Comparison of ENCODE assay signal across 30 cellular contexts in the genomic region with DNA sequence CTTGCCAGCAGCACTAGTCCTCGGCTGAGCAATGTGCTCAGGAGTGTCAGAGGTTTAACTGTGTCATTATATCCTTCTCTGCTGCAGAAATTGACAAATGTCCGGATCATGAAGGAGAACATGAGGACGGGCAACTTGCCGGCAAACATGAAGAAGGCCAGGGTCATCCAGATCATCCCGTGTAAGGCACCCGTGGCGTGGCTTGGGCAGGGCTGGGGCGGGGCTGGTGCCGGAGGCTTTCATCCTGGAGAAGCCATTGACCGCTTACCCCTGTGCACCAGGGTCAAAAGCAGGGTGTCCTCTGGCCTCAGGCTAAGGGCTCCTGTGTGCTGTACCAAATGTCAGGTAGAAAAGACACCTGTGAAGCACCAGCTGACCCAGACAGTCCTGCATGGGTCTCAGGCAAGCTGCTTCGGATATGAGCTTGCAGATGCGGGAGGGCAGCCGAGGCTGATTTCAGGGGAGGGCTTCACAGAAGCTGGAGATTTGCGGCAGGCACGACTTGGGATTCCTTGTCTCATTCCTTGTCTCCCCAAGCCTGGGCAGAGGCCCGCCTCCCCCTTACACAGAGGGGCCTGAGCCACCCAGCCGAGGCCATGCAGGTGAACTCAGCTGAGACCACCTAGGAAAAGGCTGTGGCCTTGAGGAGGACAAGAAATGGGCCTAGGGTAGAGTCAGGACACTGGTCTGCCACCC. TPM values are rescaled to one million over a fixed set of nuclear protein-coding genes. Genes with fewer than 3 reads are reported as not detected.
DNase-seq lines count a peak whose midpoint lies in the region; ATAC-seq and TF ChIP-seq lines count a peak whose summit lies in the region.
"Had no signal": no experiment of that assay in that cellular context is flagged by ENCODE, and none has a peak within 500 bp of the region (broad histone marks: within the 10 kb centered on the region; RNA-seq: fewer than 3 reads in every experiment).

No MANE protein-coding gene starts in this region.

- H3K9me2 ChIP-seq in hepatocyte (replicated peaks; ENCODE audit: insufficient read depth): no peaks in the 10 kb centered on the region
- H3K9me2 ChIP-seq: SK-N-SH had no signal

- H3K27me3 Mint-ChIP-seq in natural killer cell (ENCODE audit: low read depth in 2 of 2): no peaks in the 10 kb centered on the region
- H3K27me3 Mint-ChIP-seq in natural killer cell treated with Interleukin-12 subunit alpha and Interleukin-12 subunit beta and Interleukin-15 and Interleukin-18, amount 100 ng/mL, for 72 hours: no peaks in the 10 kb centered on the region
- no peaks in the 10 kb centered on the region for H3K27me3 Mint-ChIP-seq in chondrocyte (ENCODE audit: low read depth)
- H3K27me3 Mint-ChIP-seq: activated B cell treated with CpG ODN at 0.5 μM for 24 hours; activated naive CD8-positive, alpha-beta T cell treated with anti-CD3 and anti-CD28 coated beads, Interleukin-2, amount 10 ng/mL, durations not matched to agents 7 days and 5 days; naive thymus-derived CD4-positive, alpha-beta T cell; stimulated activated naive CD8-positive, alpha-beta T cell treated with anti-CD3 and anti-CD28 coated beads, Interleukin-15, Interleukin-2, amounts not matched to agents 100 ng/mL and 50 ng/mL, for 24 hours had no signal

- H3K36me3 ChIP-seq in osteoblast (ENCODE audit: insufficient read depth, low read length) (peaks cover 9% of the 10 kb centered on the region), hepatocyte (replicated peaks; ENCODE audit: insufficient read depth, low read depth) (no peaks in the 10 kb centered on the region)
- H3K36me3 ChIP-seq: BE2C, HAP-1, uterus had no signal

- DNase-seq in natural killer cell (no peak), islet precursor cell (peak; percentile 38), osteoblast (ENCODE audit: insufficient read length, low spot score, missing footprints) (peak; percentile 50), hepatocyte (ENCODE audit: low spot score) (no peak), chondrocyte (ENCODE audit: low spot score) (no peak)
- no peak for DNase-seq in natural killer cell treated with Interleukin-12 subunit alpha and Interleukin-12 subunit beta and Interleukin-15 and Interleukin-18, amount 100 ng/mL, for 72 hours (ENCODE audit: low spot score)
- DNase-seq: ACHN; activated B cell treated with CpG ODN at 0.5 μM for 24 hours; activated naive CD8-positive, alpha-beta T cell treated with anti-CD3 and anti-CD28 coated beads, Interleukin-2, amount 10 ng/mL, durations not matched to agents 7 days and 5 days; BE2C; dermis blood vessel endothelial cell; DMS153; foreskin fibroblast; KG1; midbrain; naive thymus-derived CD4-positive, alpha-beta T cell; NCI-H2029 treated with DMSO at 0.1 percent for 48 hours; NCI-H524 treated with DMSO at 0.1 percent for 48 hours; NK-92 treated with Interleukin-12 subunit alpha and Interleukin-12 subunit beta, amount 100 ng/mL, for 24 hours; retina; SK-N-SH; small intestine; testis; uterus had no signal

- H3K4me3 ChIP-seq in osteoblast (ENCODE audit: insufficient read depth, low read length) (no peak overlapping the region), hepatocyte (no peak overlapping the region)
- H3K4me3 ChIP-seq: ascending aorta, esophagus muscularis mucosa, HAP-1, testis, uterus had no signal

- H3K27me3 ChIP-seq in osteoblast (ENCODE audit: insufficient read depth, low read length) (no peaks in the 10 kb centered on the region), hepatocyte (no peaks in the 10 kb centered on the region)
- H3K27me3 ChIP-seq: ascending aorta, BE2C, esophagus muscularis mucosa, testis, uterus had no signal

- no peaks in the 10 kb centered on the region for H3K9me3 ChIP-seq in osteoblast (ENCODE audit: low read depth, low read length)
- H3K9me3 ChIP-seq in hepatocyte (ENCODE audit: low read depth): no peaks in the 10 kb centered on the region
- H3K9me3 ChIP-seq: ascending aorta, BE2C, esophagus muscularis mucosa, HAP-1, SK-N-SH, testis, uterus had no signal

- peaks cover 61 to 63% of the 10 kb centered on the region in 2 donors for H3K4me1 Mint-ChIP-seq in natural killer cell
- peaks cover 40 to 54% of the 10 kb centered on the region in 2 donors for H3K4me1 Mint-ChIP-seq in natural killer cell treated with Interleukin-12 subunit alpha and Interleukin-12 subunit beta and Interleukin-15 and Interleukin-18, amount 100 ng/mL, for 72 hours (ENCODE audit: low read depth in 2 of 2)
- peaks cover 3% of the 10 kb centered on the region for H3K4me1 Mint-ChIP-seq in chondrocyte (ENCODE audit: low read depth)

- H3K4me2 ChIP-seq in osteoblast (ENCODE audit: insufficient read depth, low read length) (no peak overlapping the region), hepatocyte (no peak overlapping the region)
- H3K4me2 ChIP-seq: SK-N-SH had no signal

- TF ChIP-seq CTCF in natural killer cell (IDR thresholded peaks at IDR 0.05) (no peak), osteoblast (IDR thresholded peaks at IDR 0.05; ENCODE audit: extremely low read depth, low read depth, low read length) (no peak), hepatocyte (IDR thresholded peaks at IDR 0.05; ENCODE audit: poor library complexity) (no peak), chondrocyte (IDR thresholded peaks at IDR 0.05) (no peak)

- intact Hi-C loops in natural killer cell (cut with micrococcal nuclease): no loop called here

- peaks cover 32% of the 10 kb centered on the region for H3K36me3 Mint-ChIP-seq in natural killer cell
- peaks cover 39% of the 10 kb centered on the region for H3K36me3 Mint-ChIP-seq in natural killer cell treated with Interleukin-12 subunit alpha and Interleukin-12 subunit beta and Interleukin-15 and Interleukin-18, amount 100 ng/mL, for 72 hours
- peaks cover 18% of the 10 kb centered on the region for H3K36me3 Mint-ChIP-seq in chondrocyte (ENCODE audit: low read depth)

- WGBS in hepatocyte (ENCODE audit: low lambda C conversion rate, missing lambda C conversion rate): 93% methylated on average over 17 of the region's 17 CpGs

- H3K79me2 ChIP-seq in osteoblast (ENCODE audit: insufficient read depth, low read length) (no peaks in the 10 kb centered on the region), hepatocyte (no peaks in the 10 kb centered on the region)
- H3K79me2 ChIP-seq: parathyroid adenoma had no signal

- H4K20me1 ChIP-seq in osteoblast (ENCODE audit: insufficient read depth, low read length) (no peaks in the 10 kb centered on the region), hepatocyte (ENCODE audit: insufficient read depth, poor library complexity, severe bottlenecking) (no peaks in the 10 kb centered on the region)

- H3K9me3 Mint-ChIP-seq in natural killer cell: no peaks in the 10 kb centered on the region
- peaks cover 7% of the 10 kb centered on the region for H3K9me3 Mint-ChIP-seq in natural killer cell treated with Interleukin-12 subunit alpha and Interleukin-12 subunit beta and Interleukin-15 and Interleukin-18, amount 100 ng/mL, for 72 hours
- H3K9me3 Mint-ChIP-seq in chondrocyte (ENCODE audit: low read depth): peaks cover 3% of the 10 kb centered on the region
- H3K9me3 Mint-ChIP-seq: activated B cell treated with CpG ODN at 0.5 μM for 24 hours; naive thymus-derived CD4-positive, alpha-beta T cell had no signal

- peak overlapping the region; percentile 61 to 83 for H3K27ac Mint-ChIP-seq in natural killer cell
- no peak overlapping the region for H3K27ac Mint-ChIP-seq in natural killer cell treated with Interleukin-12 subunit alpha and Interleukin-12 subunit beta and Interleukin-15 and Interleukin-18, amount 100 ng/mL, for 72 hours
- no peak overlapping the region for H3K27ac Mint-ChIP-seq in chondrocyte (ENCODE audit: unreplicated experiment)
- H3K27ac Mint-ChIP-seq: activated B cell treated with CpG ODN at 0.5 μM for 24 hours; activated naive CD8-positive, alpha-beta T cell treated with anti-CD3 and anti-CD28 coated beads, Interleukin-2, amount 10 ng/mL, durations not matched to agents 7 days and 5 days; stimulated activated naive CD8-positive, alpha-beta T cell treated with anti-CD3 and anti-CD28 coated beads, Interleukin-15, Interleukin-2, amounts not matched to agents 100 ng/mL and 50 ng/mL, for 24 hours had no signal

- H3K27ac ChIP-seq in osteoblast (ENCODE audit: low read depth, low read length) (no peak overlapping the region), hepatocyte (no peak overlapping the region)
- H3K27ac ChIP-seq: ascending aorta, esophagus muscularis mucosa, parathyroid adenoma, testis, uterus had no signal

- H3K4me1 ChIP-seq in osteoblast (ENCODE audit: insufficient read depth, low read length): peaks cover 4% of the 10 kb centered on the region
- no peaks in the 10 kb centered on the region for H3K4me1 ChIP-seq in hepatocyte (ENCODE audit: insufficient read depth)
- H3K4me1 ChIP-seq: ascending aorta, BE2C, HAP-1, parathyroid adenoma, testis, uterus had no signal

- no peak overlapping the region for H3K4me3 Mint-ChIP-seq in natural killer cell
- no peak overlapping the region for H3K4me3 Mint-ChIP-seq in natural killer cell treated with Interleukin-12 subunit alpha and Interleukin-12 subunit beta and Interleukin-15 and Interleukin-18, amount 100 ng/mL, for 72 hours
- H3K4me3 Mint-ChIP-seq in chondrocyte (ENCODE audit: unreplicated experiment): no peak overlapping the region
- H3K4me3 Mint-ChIP-seq: activated B cell treated with CpG ODN at 0.5 μM for 24 hours; activated naive CD8-positive, alpha-beta T cell treated with anti-CD3 and anti-CD28 coated beads, Interleukin-2, amount 10 ng/mL, durations not matched to agents 7 days and 5 days; naive thymus-derived CD4-positive, alpha-beta T cell; stimulated activated naive CD8-positive, alpha-beta T cell treated with anti-CD3 and anti-CD28 coated beads, Interleukin-15, Interleukin-2, amounts not matched to agents 100 ng/mL and 50 ng/mL, for 24 hours had no signal

- H2AFZ ChIP-seq in osteoblast (ENCODE audit: low read length): no peak overlapping the region
- no peak overlapping the region for H2AFZ ChIP-seq in hepatocyte
- H2AFZ ChIP-seq: parathyroid adenoma had no signal

- ATAC-seq in natural killer cell (no peak), GM19035 (IDR thresholded peaks at IDR 0.05; ENCODE audit: unreplicated experiment) (no peak)
- ATAC-seq in natural killer cell treated with Interleukin-12 subunit alpha and Interleukin-12 subunit beta and Interleukin-15 and Interleukin-18, amount 100 ng/mL, for 72 hours: no peak
- ATAC-seq: naive thymus-derived CD4-positive, alpha-beta T cell had no signal

RNA-seq across cellular contexts. Expression of a gene that starts 55.4 kb away (rescaled TPM):
- total RNA-seq in natural killer cell: 10 to 100 TPM in 1 of 3 donors, 1 to 10 TPM in 2; 5.3 to 10.0 (median 6.8) TPM
- total RNA-seq in natural killer cell treated with Interleukin-12 subunit alpha and Interleukin-12 subunit beta and Interleukin-15 and Interleukin-18, amount 100 ng/mL, for 72 hours: 100 to 1,000 TPM; 141 to 270 TPM
- total RNA-seq in osteoblast: 2.5 and 3.5 TPM in 2 replicates
- 9.1 and 13.1 TPM in 2 replicates for total RNA-seq in hepatocyte
- polyA plus RNA-seq in hepatocyte: 8.1 and 9.5 TPM in 2 replicates
- 11.7 to 18.3 TPM (median 17.1 TPM) in 3 replicates for total RNA-seq in chondrocyte

Comparison
In these comparisons a context has a peak if more than half of its experiments do, and no peak if none do; other contexts are left out.
1. H3K27ac Mint-ChIP-seq: peak in natural killer cell (2 of 2); none in natural killer cell treated with Interleukin-12 subunit alpha and Interleukin-12 subunit beta and Interleukin-15 and Interleukin-18, amount 100 ng/mL, for 72 hours (0 of 2) and chondrocyte (single experiment).
2. DNase-seq: peak in islet precursor cell (single experiment) and osteoblast (single experiment); none in natural killer cell (single experiment), natural killer cell treated with Interleukin-12 subunit alpha and Interleukin-12 subunit beta and Interleukin-15 and Interleukin-18, amount 100 ng/mL, for 72 hours (single experiment), hepatocyte (single experiment) and chondrocyte (single experiment).